ENCODE assay signal across 31 cellular contexts in the genomic region with DNA sequence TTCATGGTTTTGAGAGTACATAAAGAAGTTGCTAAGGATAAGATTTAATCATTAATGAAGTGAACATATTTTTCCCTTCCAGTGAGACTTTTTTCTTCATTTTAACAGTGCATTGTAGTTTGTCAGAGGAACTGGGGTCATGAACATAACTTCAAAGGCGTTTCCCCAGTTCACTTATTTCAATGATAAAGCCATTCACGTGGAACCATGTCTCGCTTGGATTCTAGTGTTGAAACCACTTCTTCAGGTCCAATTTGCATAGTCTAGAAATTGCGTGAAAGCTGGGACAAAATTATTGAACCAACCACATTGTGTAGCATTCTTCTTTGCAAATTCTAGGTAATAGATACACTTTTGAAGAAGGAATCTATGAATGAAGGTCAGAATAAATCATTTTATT.
"Had no signal": no experiment of that assay in that cellular context is flagged by ENCODE, and none has a peak within 500 bp of the region (broad histone marks: within the 10 kb centered on the region; RNA-seq: fewer than 3 reads in every experiment).

No MANE protein-coding gene starts in this region.

- H3K9me3 ChIP-seq: ascending aorta, MG63, SJCRH30 had no signal

- H3K27me3 Mint-ChIP-seq: activated CD4-positive, alpha-beta T cell treated with anti-CD3 and anti-CD28 coated beads for 36 hours; activated CD4-positive, alpha-beta T cell treated with anti-CD3 and anti-CD28 coated beads, Interleukin-2, amount 10 ng/mL, durations not matched to agents 7 days and 5 days; activated naive CD4-positive, alpha-beta T cell treated with anti-CD3 and anti-CD28 coated beads, Interleukin-2, amount 50 U/mL, for 24 hours; activated naive CD8-positive, alpha-beta T cell treated with anti-CD3 and anti-CD28 coated beads, Interleukin-2, amount 10 ng/mL, durations not matched to agents 7 days and 5 days; activated T-cell treated with anti-CD3 and anti-CD28 coated beads, Interleukin-2, amount 50 U/mL, for 24 hours had no signal

- DNase-seq: activated CD4-positive, alpha-beta T cell treated with anti-CD3 and anti-CD28 coated beads for 36 hours; activated CD4-positive, alpha-beta T cell treated with anti-CD3 and anti-CD28 coated beads, Interleukin-2, amount 10 ng/mL, durations not matched to agents 7 days and 5 days; activated CD4-positive, alpha-beta T cell treated with anti-CD3 and anti-CD28 coated beads, Interleukin-2, amount 50 U/mL, for 48 hours; activated CD8-positive, alpha-beta T cell treated with anti-CD3 and anti-CD28 coated beads, Interleukin-2, amount 10 ng/mL, durations not matched to agents 7 days and 5 days; activated gamma-delta T cell; activated naive CD4-positive, alpha-beta T cell treated with Interleukin-2 at 50 U/mL for 16 hours; activated naive CD8-positive, alpha-beta T cell treated with anti-CD3 and anti-CD28 coated beads, Interleukin-2, amount 10 ng/mL, durations not matched to agents 7 days and 5 days; activated T-cell treated with anti-CD3 and anti-CD28 coated beads, Interleukin-2, amount 50 U/mL, for 24 hours; amygdala; Kasumi-1; MG63; NCI-H1048; NCI-H1105 treated with DMSO at 0.1 percent for 48 hours; NCI-H1436; NCI-H1694; NCI-H1930; NCI-H2081 treated with DMSO at 0.1 percent for 48 hours; NCI-H226; NCI-H446 treated with DMSO at 0.1 percent for 48 hours; NCI-H524; NCI-H69; NCI-H82; OCI-M1; SHP77; SJCRH30 had no signal

- H3K4me3 Mint-ChIP-seq: activated CD4-positive, alpha-beta T cell treated with anti-CD3 and anti-CD28 coated beads for 36 hours; activated CD4-positive, alpha-beta T cell treated with anti-CD3 and anti-CD28 coated beads, Interleukin-2, amount 10 ng/mL, durations not matched to agents 7 days and 5 days; activated CD8-positive, alpha-beta T cell treated with anti-CD3 and anti-CD28 coated beads, Interleukin-2, amount 10 ng/mL, durations not matched to agents 7 days and 5 days; activated naive CD4-positive, alpha-beta T cell treated with anti-CD3 and anti-CD28 coated beads, Interleukin-2, amount 50 U/mL, for 24 hours; activated naive CD8-positive, alpha-beta T cell treated with anti-CD3 and anti-CD28 coated beads, Interleukin-2, amount 10 ng/mL, durations not matched to agents 7 days and 5 days; activated T-cell treated with anti-CD3 and anti-CD28 coated beads, Interleukin-2, amount 50 U/mL, for 24 hours; T-helper 2 cell treated with Interferon-gamma antibody and Interleukin-4, amounts not matched to agents 5 μg/mL and 100 μg/mL, for 36 hours had no signal

- H3K27ac Mint-ChIP-seq: activated CD4-positive, alpha-beta T cell treated with anti-CD3 and anti-CD28 coated beads for 36 hours; activated CD4-positive, alpha-beta T cell treated with anti-CD3 and anti-CD28 coated beads, Interleukin-2, amount 10 ng/mL, durations not matched to agents 7 days and 5 days; activated CD8-positive, alpha-beta T cell treated with anti-CD3 and anti-CD28 coated beads, Interleukin-2, amount 10 ng/mL, durations not matched to agents 7 days and 5 days; activated naive CD4-positive, alpha-beta T cell treated with anti-CD3 and anti-CD28 coated beads, Interleukin-2, amount 50 U/mL, for 24 hours; activated naive CD8-positive, alpha-beta T cell treated with anti-CD3 and anti-CD28 coated beads, Interleukin-2, amount 10 ng/mL, durations not matched to agents 7 days and 5 days; activated T-cell treated with anti-CD3 and anti-CD28 coated beads, Interleukin-2, amount 50 U/mL, for 24 hours; T-helper 2 cell treated with Interferon-gamma antibody and Interleukin-4, amounts not matched to agents 5 μg/mL and 100 μg/mL, for 36 hours had no signal

- H3K27ac ChIP-seq: ascending aorta, cardiac muscle cell, SJCRH30, SK-N-MC had no signal

- H3K27me3 ChIP-seq: ascending aorta, cardiac muscle cell, MG63, SJCRH30 had no signal

- H3K4me1 ChIP-seq: ascending aorta had no signal

- ATAC-seq: activated CD4-positive, alpha-beta T cell treated with anti-CD3 and anti-CD28 coated beads for 36 hours; activated CD4-positive, CD25-positive, alpha-beta regulatory T cell treated with anti-CD3 and anti-CD28 coated beads, Interleukin-2, amount 50 U/mL, for 24 hours; activated CD8-positive, alpha-beta T cell treated with anti-CD3 and anti-CD28 coated beads, Interleukin-2, amount 10 ng/mL, durations not matched to agents 7 days and 5 days had no signal

- H3K36me3 ChIP-seq: ascending aorta, cardiac muscle cell, MG63, SJCRH30 had no signal

- H3K4me3 ChIP-seq: ascending aorta, cardiac muscle cell, MG63, SJCRH30, SK-N-MC had no signal
